8 cellular contexts compared by ENCODE assay signal in genomic region chr18:46071894-46072867, GRCh38. TPM values are rescaled to one million over a fixed set of nuclear protein-coding genes. Genes with fewer than 3 reads are reported as not detected.
DNase-seq lines count a peak whose midpoint lies in the region; ATAC-seq and TF ChIP-seq lines count a peak whose summit lies in the region.

Gene PSTPIP2, minus strand, starts transcription at chr18:46072260. Its CDS starts 72 bp downstream, at chr18:46072188.

- H3K36me3 ChIP-seq in SK-N-MC (ENCODE audit: insufficient read depth, low read length) = no peaks in the 10 kb centered on the region
- no peaks in the 10 kb centered on the region for H3K36me3 ChIP-seq in cardiac muscle cell

- no peaks in the 10 kb centered on the region for H3K27me3 ChIP-seq in cardiac muscle cell

- H3K4me3 ChIP-seq in SK-N-MC = peak within 1 kb of the TSS; percentile 85
- peak within 1 kb of the TSS; percentile 49 for H3K4me3 ChIP-seq in cardiac muscle cell

- DNase-seq in NCI-H345 (lab: John Stamatoyannopoulos, UW) (peak; percentile 29), NCI-H345 treated with DMSO at 0.1 percent for 48 hours (lab: John Stamatoyannopoulos, UW; ENCODE audit: unreplicated experiment) (no peak), SK-N-MC (ENCODE audit: low read depth, low spot score) (no peak), cardiac muscle cell (ENCODE audit: low read depth in 1 of 2, low spot score in 1 of 2) (peak; percentile 73 to 82), posterior vena cava (ENCODE audit: low spot score) (peak; percentile 94), ureter (ENCODE audit: low spot score) (peak; percentile 73)
- DNase-seq in activated naive CD4-positive, alpha-beta T cell treated with anti-CD3 and anti-CD28 coated beads for 36 hours = peak; percentile 75

- H3K27ac ChIP-seq in SK-N-MC (no peak within 1 kb of the TSS), cardiac muscle cell (no peak within 1 kb of the TSS)

- H3K4me3 Mint-ChIP-seq in activated naive CD4-positive, alpha-beta T cell treated with anti-CD3 and anti-CD28 coated beads for 36 hours = peak within 1 kb of the TSS; percentile 81

- no peaks in the 10 kb centered on the region for H3K36me3 Mint-ChIP-seq in activated naive CD4-positive, alpha-beta T cell treated with anti-CD3 and anti-CD28 coated beads for 36 hours (ENCODE audit: low read depth)

- no peaks in the 10 kb centered on the region for H3K9me3 Mint-ChIP-seq in activated naive CD4-positive, alpha-beta T cell treated with anti-CD3 and anti-CD28 coated beads for 36 hours

- CTCF ChIA-PET in activated naive CD4-positive, alpha-beta T cell treated with anti-CD3 and anti-CD28 coated beads for 36 hours (lab: Charles Lee) = interaction anchor here (0.7 to 4.2 kb wide), 30 partner anchors 8 to 408 kb away, joined by 3 to 53 read pairs (median 5); a partner anchor contains a TSS

- peak within 1 kb of the TSS; percentile 59 for H3K27ac Mint-ChIP-seq in activated naive CD4-positive, alpha-beta T cell treated with anti-CD3 and anti-CD28 coated beads for 36 hours

- H3K9ac ChIP-seq in SK-N-MC (ENCODE audit: insufficient read length) = peak within 1 kb of the TSS; percentile 80

- TF ChIP-seq CTCF in cardiac muscle cell (IDR thresholded peaks at IDR 0.05; ENCODE audit: low read depth, low read length) = no peak

- H3K27me3 Mint-ChIP-seq in activated naive CD4-positive, alpha-beta T cell treated with anti-CD3 and anti-CD28 coated beads for 36 hours (ENCODE audit: low read depth) = no peaks in the 10 kb centered on the region

- H3K4me1 ChIP-seq in cardiac muscle cell (ENCODE audit: low read depth) = no peaks in the 10 kb centered on the region

- ATAC-seq in HG03175 (IDR thresholded peaks at IDR 0.05; ENCODE audit: unreplicated experiment) = peak; percentile 78

- intact Hi-C loops in activated naive CD4-positive, alpha-beta T cell treated with anti-CD3 and anti-CD28 coated beads for 36 hours (cut with micrococcal nuclease) = loop anchor here (1.0 to 2.0 kb wide), 2 partner anchors 109 to 402 kb away; no protein-coding TSS in a partner anchor
- intact Hi-C loops in posterior vena cava (cut with DNase I) = loop anchor here in 1 of 2 donors (5.0 kb wide), 1 partner anchor 105 kb away; the partner anchor contains the start of gene EPG5

- H3K4me1 Mint-ChIP-seq in activated naive CD4-positive, alpha-beta T cell treated with anti-CD3 and anti-CD28 coated beads for 36 hours (ENCODE audit: low read depth) = peaks cover 42% of the 10 kb centered on the region

- H3K9me3 ChIP-seq in SK-N-MC (ENCODE audit: low read depth, low read length) (no peaks in the 10 kb centered on the region), cardiac muscle cell (ENCODE audit: low read depth) (no peaks in the 10 kb centered on the region)

RNA-seq across cellular contexts. Expression of gene PSTPIP2, which starts in this region (rescaled TPM):
- total RNA-seq in activated naive CD4-positive, alpha-beta T cell treated with anti-CD3 and anti-CD28 coated beads for 36 hours = 10 to 100 TPM; 14.3 TPM
- total RNA-seq in cardiac muscle cell (4.6 and 4.9 TPM in 2 replicates), posterior vena cava (1 to 10 TPM; 5.7 to 8.9 TPM), ureter (9.9 TPM)
- polyA plus RNA-seq in cardiac muscle cell = 4.7 and 5.1 TPM in 2 replicates

Comparison
In these comparisons a context has a peak if more than half of its experiments do, and no peak if none do; other contexts are left out.
1. DNase-seq: peak in NCI-H345 (single experiment), activated naive CD4-positive, alpha-beta T cell treated with anti-CD3 and anti-CD28 coated beads for 36 hours (single experiment), cardiac muscle cell (2 of 2), posterior vena cava (single experiment) and ureter (single experiment); none in NCI-H345 treated with DMSO at 0.1 percent for 48 hours (single experiment) and SK-N-MC (single experiment).